Comparison of ENCODE assay signal across 13 cellular contexts in the genomic region with DNA sequence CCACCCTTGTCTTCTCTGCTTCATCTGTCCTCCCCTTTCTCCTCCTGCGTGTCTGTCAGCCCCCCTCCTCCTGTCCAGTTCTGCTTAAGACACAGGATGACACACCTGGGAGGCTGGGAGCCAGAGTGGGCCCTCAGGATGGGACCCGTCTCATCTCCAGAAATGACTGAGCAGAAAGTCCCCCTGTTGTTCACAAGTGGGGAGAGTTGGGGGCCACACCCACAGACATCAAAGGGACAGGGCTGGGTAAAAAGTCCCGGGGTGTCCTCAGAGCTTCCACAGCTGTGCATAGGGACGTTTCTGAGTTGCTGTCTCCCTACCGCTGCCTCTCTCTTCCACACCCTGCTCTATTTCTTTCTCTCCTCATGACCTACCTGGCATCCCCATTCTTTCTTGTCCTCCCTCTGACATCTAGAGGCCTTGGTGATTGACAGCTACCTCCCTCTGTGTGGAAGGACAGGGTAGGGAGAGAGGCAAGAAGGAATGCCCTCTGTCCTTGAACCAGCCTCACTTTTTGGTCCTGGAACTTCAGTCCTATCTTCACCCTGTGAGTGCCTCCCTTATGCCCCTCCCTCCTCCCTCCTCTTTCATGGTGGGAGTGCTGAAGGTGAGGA. TPM values are rescaled to one million over a fixed set of nuclear protein-coding genes. Genes with fewer than 3 reads are reported as not detected.
DNase-seq lines count a peak whose midpoint lies in the region; ATAC-seq and TF ChIP-seq lines count a peak whose summit lies in the region.
"Had no signal": no experiment of that assay in that cellular context is flagged by ENCODE, and none has a peak within 500 bp of the region (broad histone marks: within the 10 kb centered on the region; RNA-seq: fewer than 3 reads in every experiment).

No MANE protein-coding gene starts in this region.

- no peak overlapping the region for H3K4me3 Mint-ChIP-seq in activated CD4-positive, alpha-beta memory T cell treated with anti-CD3 and anti-CD28 coated beads for 36 hours
- H3K4me3 Mint-ChIP-seq in naive thymus-derived CD8-positive, alpha-beta T cell = peak overlapping the region in 1 of 10 donors; percentile 45
- H3K4me3 Mint-ChIP-seq: CD14-positive monocyte had no signal

- peaks cover 45% of the 10 kb centered on the region for H3K4me1 Mint-ChIP-seq in activated CD4-positive, alpha-beta memory T cell treated with anti-CD3 and anti-CD28 coated beads for 36 hours (ENCODE audit: low read depth)
- H3K4me1 Mint-ChIP-seq in naive thymus-derived CD8-positive, alpha-beta T cell = peaks cover 4 to 19% (median 11%) of the 10 kb centered on the region in 4 donors
- H3K4me1 Mint-ChIP-seq: CD14-positive monocyte had no signal

- H3K27me3 Mint-ChIP-seq in activated CD4-positive, alpha-beta memory T cell treated with anti-CD3 and anti-CD28 coated beads for 36 hours = peaks cover 30% of the 10 kb centered on the region
- H3K27me3 Mint-ChIP-seq in naive thymus-derived CD8-positive, alpha-beta T cell = peaks cover 14 to 38% (median 27%) of the 10 kb centered on the region in 5 donors

- no peaks in the 10 kb centered on the region for H3K9me3 ChIP-seq in MG63
- H3K9me3 ChIP-seq: esophagus squamous epithelium had no signal

- H3K4me3 ChIP-seq in MG63 = no peak overlapping the region
- H3K4me3 ChIP-seq: esophagus squamous epithelium had no signal

- intact Hi-C loops in activated CD4-positive, alpha-beta memory T cell treated with anti-CD3 and anti-CD28 coated beads for 36 hours (cut with micrococcal nuclease) = loop anchor here (1.0 kb wide), 2 partner anchors 20 to 39 kb away; partner anchors contain the start of gene SH2D2A

- in situ Hi-C loops in GM13976 (cut with MboI; ENCODE audit: low sequenced_read_pairs, unreplicated experiment) = no loop called here

- no peaks in the 10 kb centered on the region for H3K36me3 ChIP-seq in MG63
- H3K36me3 ChIP-seq: esophagus squamous epithelium had no signal

- H3K27ac Mint-ChIP-seq in activated CD4-positive, alpha-beta memory T cell treated with anti-CD3 and anti-CD28 coated beads for 36 hours = peak overlapping the region; percentile 64
- H3K27ac Mint-ChIP-seq in naive thymus-derived CD8-positive, alpha-beta T cell = peak overlapping the region in 6 of 10 donors; percentile 54 to 81 (median 66)
- H3K27ac Mint-ChIP-seq: CD14-positive monocyte, progenitor cell of endocrine pancreas had no signal

- ATAC-seq in GM21723 (IDR thresholded peaks at IDR 0.05; ENCODE audit: unreplicated experiment) = peak; percentile 57
- peak in 1 of 2 donors; percentile 23 for ATAC-seq in naive thymus-derived CD8-positive, alpha-beta T cell
- no peak for ATAC-seq in GM21576 (IDR thresholded peaks at IDR 0.05; ENCODE audit: unreplicated experiment)
- no peak for ATAC-seq in GM21423 (IDR thresholded peaks at IDR 0.05; ENCODE audit: unreplicated experiment)
- ATAC-seq: HCT116 had no signal

- no peaks in the 10 kb centered on the region for H3K9me3 Mint-ChIP-seq in activated CD4-positive, alpha-beta memory T cell treated with anti-CD3 and anti-CD28 coated beads for 36 hours
- no peaks in the 10 kb centered on the region for H3K9me3 Mint-ChIP-seq in naive thymus-derived CD8-positive, alpha-beta T cell

- DNase-seq in GM13976 (ENCODE audit: low spot score) (peak; percentile 80), HuH-7.5 (ENCODE audit: low spot score) (no peak), MG63 (no peak)
- DNase-seq in activated CD4-positive, alpha-beta memory T cell treated with anti-CD3 and anti-CD28 coated beads for 36 hours = peak; percentile 88
- DNase-seq in naive thymus-derived CD8-positive, alpha-beta T cell = peak in 1 of 10 donors; percentile 19
- DNase-seq: esophagus squamous epithelium, NCI-H446 treated with DMSO at 0.1 percent for 48 hours had no signal

- H3K36me3 Mint-ChIP-seq in activated CD4-positive, alpha-beta memory T cell treated with anti-CD3 and anti-CD28 coated beads for 36 hours = no peaks in the 10 kb centered on the region
- no peaks in the 10 kb centered on the region for H3K36me3 Mint-ChIP-seq in naive thymus-derived CD8-positive, alpha-beta T cell
- H3K36me3 Mint-ChIP-seq: CD14-positive monocyte had no signal

- TF ChIP-seq CTCF in GM13976 (IDR thresholded peaks at IDR 0.05; ENCODE audit: borderline replicate concordance, control extremely low read depth, extremely low read depth, insufficient read depth, missing control alignments) = no peak

- POLR2A ChIA-PET in activated CD4-positive, alpha-beta memory T cell treated with anti-CD3 and anti-CD28 coated beads for 36 hours (lab: Charles Lee) = no interaction called here
- POLR2A ChIA-PET in naive thymus-derived CD8-positive, alpha-beta T cell (lab: Charles Lee) = interaction anchor here (0.7 kb wide), 1 partner anchor 12 kb away, joined by 3 read pairs; no protein-coding TSS in a partner anchor

- no peaks in the 10 kb centered on the region; the same call in 1 of the 2 replicates for H3K27me3 ChIP-seq in MG63

- CTCF ChIA-PET in activated CD4-positive, alpha-beta memory T cell treated with anti-CD3 and anti-CD28 coated beads for 36 hours (lab: Charles Lee) = interaction anchor here (0.9 to 6.9 kb wide), 8 partner anchors 18 to 147 kb away, joined by 5 to 147 read pairs (median 28); partner anchors contain the start of genes ISG20L2, METTL25B, NTRK1 and PEAR1

RNA-seq across cellular contexts. Expression of gene SH2D2A, which starts 19.5 kb away (rescaled TPM):
- 100 to 1,000 TPM; 280 to 294 TPM for total RNA-seq in activated CD4-positive, alpha-beta memory T cell treated with anti-CD3 and anti-CD28 coated beads for 36 hours
- 10 to 100 TPM; 24.3 to 24.7 TPM for total RNA-seq in naive thymus-derived CD8-positive, alpha-beta T cell
- 10 to 100 TPM; 23.6 to 31.5 (median 25.6) TPM for polyA plus RNA-seq in naive thymus-derived CD8-positive, alpha-beta T cell
- total RNA-seq in MG63 (2014; rRNA removed; shearing (Covaris generic); ENCODE audit: low replicate concordance) = not detected in 2 replicates
- total RNA-seq: progenitor cell of endocrine pancreas had no signal

RNA-seq across cellular contexts. Expression of gene INSRR, which starts 22.8 kb away (rescaled TPM):
- under 1 TPM; 0.05 to 0.14 TPM for total RNA-seq in activated CD4-positive, alpha-beta memory T cell treated with anti-CD3 and anti-CD28 coated beads for 36 hours
- not detected for total RNA-seq in naive thymus-derived CD8-positive, alpha-beta T cell
- polyA plus RNA-seq in naive thymus-derived CD8-positive, alpha-beta T cell = not detected
- total RNA-seq in MG63 (2014; rRNA removed; shearing (Covaris generic); ENCODE audit: low replicate concordance) = not detected in 2 replicates
- total RNA-seq: esophagus squamous epithelium, progenitor cell of endocrine pancreas had no signal
- polyA plus RNA-seq: CD14-positive monocyte had no signal

RNA-seq across cellular contexts. Expression of gene NTRK1, which starts 24.5 kb away (rescaled TPM):
- 1 to 10 TPM; 6.4 to 6.7 TPM for total RNA-seq in activated CD4-positive, alpha-beta memory T cell treated with anti-CD3 and anti-CD28 coated beads for 36 hours
- not detected for total RNA-seq in naive thymus-derived CD8-positive, alpha-beta T cell
- polyA plus RNA-seq in naive thymus-derived CD8-positive, alpha-beta T cell = under 1 TPM in 2 of 3 donors, not detected in 1; 0.14 to 0.25 TPM
- total RNA-seq in MG63 (2014; rRNA removed; shearing (Covaris generic); ENCODE audit: low replicate concordance) = not detected in 2 replicates
- total RNA-seq: progenitor cell of endocrine pancreas had no signal
- polyA plus RNA-seq: CD14-positive monocyte had no signal

RNA-seq across cellular contexts. Expression of gene PEAR1, which starts 57.4 kb away (rescaled TPM):
- not detected for total RNA-seq in activated CD4-positive, alpha-beta memory T cell treated with anti-CD3 and anti-CD28 coated beads for 36 hours
- total RNA-seq in naive thymus-derived CD8-positive, alpha-beta T cell = under 1 TPM in 1 of 2 experiments, not detected in 1; 0.11 TPM
- polyA plus RNA-seq in naive thymus-derived CD8-positive, alpha-beta T cell = not detected
- total RNA-seq in MG63 (2014; rRNA removed; shearing (Covaris generic); ENCODE audit: low replicate concordance) = 0.46 TPM in 1 of 2 replicates, not detected in the other
- total RNA-seq: progenitor cell of endocrine pancreas had no signal
- polyA plus RNA-seq: CD14-positive monocyte had no signal

Comparison
In these comparisons a context has a peak if more than half of its experiments do, and no peak if none do; other contexts are left out.
1. DNase-seq: peak in GM13976 (single experiment) and activated CD4-positive, alpha-beta memory T cell treated with anti-CD3 and anti-CD28 coated beads for 36 hours (single experiment); none in HuH-7.5 (single experiment) and MG63 (single experiment).
2. RNA of gene SH2D2A, which starts 19.5 kb away (total RNA-seq): 280 to 294 TPM in activated CD4-positive, alpha-beta memory T cell treated with anti-CD3 and anti-CD28 coated beads for 36 hours and 24.3 to 24.7 TPM in naive thymus-derived CD8-positive, alpha-beta T cell; not detected in MG63; every median in the first group is over 10 times any median in the second.